Comparison of ENCODE assay signal across 1 cellular context in genomic region chr3:81723732-81724313, GRCh38.
TF ChIP-seq lines count a peak whose summit lies in the region.

No MANE protein-coding gene starts in this region.

TF ChIP-seq in HepG2, 621 proteins besides CTCF, POLR2A, EP300 and RAD21 (continued from another document and continues in another):
- TF ChIP-seq FOXK2 (IDR thresholded peaks at IDR 0.05) = 0 out of 2 replicates have a peak, but pooled peaks have one; percentile 24
- TF ChIP-seq AFF4 (CRISPR knock-in tag; IDR thresholded peaks at IDR 0.05) = no peak
- TF ChIP-seq SNAPC2 (CRISPR knock-in tag; IDR thresholded peaks at IDR 0.05) = no peak
- no peak for TF ChIP-seq NR2F1 (CRISPR knock-in tag; IDR thresholded peaks at IDR 0.05)
- peak; percentile 25; the same call in 1 of the 2 replicates for TF ChIP-seq SIX1 (CRISPR knock-in tag; IDR thresholded peaks at IDR 0.05; ENCODE audit: borderline replicate concordance)
- peak; percentile 70; the same call in 1 of the 2 replicates for TF ChIP-seq SIX4 (CRISPR knock-in tag; IDR thresholded peaks at IDR 0.05)
- TF ChIP-seq ZNF512B (CRISPR knock-in tag; IDR thresholded peaks at IDR 0.05; ENCODE audit: borderline replicate concordance) = no peak
- 0 out of 2 replicates have a peak, but pooled peaks have one; percentile 25 for TF ChIP-seq PPARG (CRISPR knock-in tag; conservative IDR thresholded peaks at IDR 0.05)
- TF ChIP-seq ARID3A (IDR thresholded peaks at IDR 0.05; ENCODE audit: low read depth, low read length) = peak; percentile 71; the same call in 1 of the 2 replicates
- TF ChIP-seq RXRB (CRISPR knock-in tag; IDR thresholded peaks at IDR 0.05; ENCODE audit: borderline replicate concordance) = peak; percentile 34; the same call in 1 of the 2 replicates
- no peak for TF ChIP-seq NBN (conservative IDR thresholded peaks at IDR 0.05)
- TF ChIP-seq ZNF790 (CRISPR knock-in tag; IDR thresholded peaks at IDR 0.05; ENCODE audit: borderline replicate concordance) = no peak
- no peak for TF ChIP-seq RBAK (CRISPR knock-in tag; IDR thresholded peaks at IDR 0.05)
- peak; percentile 78; the same call in 1 of the 2 replicates for TF ChIP-seq GFI1 (CRISPR knock-in tag; IDR thresholded peaks at IDR 0.05; ENCODE audit: borderline replicate concordance)
- no peak for TF ChIP-seq ZNF564 (CRISPR knock-in tag; IDR thresholded peaks at IDR 0.05)
- TF ChIP-seq ZNF614 (CRISPR knock-in tag; IDR thresholded peaks at IDR 0.05; ENCODE audit: borderline replicate concordance) = peak; percentile 45; the same call in 1 of the 2 replicates
- TF ChIP-seq BCL6 (CRISPR knock-in tag; IDR thresholded peaks at IDR 0.05) = peak; percentile 87
- TF ChIP-seq ZNF362 (CRISPR knock-in tag; IDR thresholded peaks at IDR 0.05; ENCODE audit: borderline replicate concordance) = no peak
- TF ChIP-seq ARID5B (CRISPR knock-in tag; IDR thresholded peaks at IDR 0.05) = peak; percentile 72
- TF ChIP-seq ELF1 (CRISPR knock-in tag; IDR thresholded peaks at IDR 0.05) = 0 out of 2 replicates have a peak, but pooled peaks have one; percentile 10
- TF ChIP-seq GTF3A (CRISPR knock-in tag; conservative IDR thresholded peaks at IDR 0.05) = no peak
- TF ChIP-seq TEAD3 (CRISPR knock-in tag; optimal IDR thresholded peaks at IDR 0.05; ENCODE audit: borderline replicate concordance) = peak; percentile 45
- 0 out of 2 replicates have a peak, but pooled peaks have one; percentile 26 for TF ChIP-seq FOXK1 (CRISPR knock-in tag; IDR thresholded peaks at IDR 0.05; ENCODE audit: borderline replicate concordance, low read depth)
- TF ChIP-seq RCOR2 (CRISPR knock-in tag; IDR thresholded peaks at IDR 0.05) = 0 out of 2 replicates have a peak, but pooled peaks have one; percentile 21
- TF ChIP-seq GPN1 (CRISPR knock-in tag; IDR thresholded peaks at IDR 0.05; ENCODE audit: borderline replicate concordance) = no peak
- TF ChIP-seq ZNF558 (CRISPR knock-in tag; IDR thresholded peaks at IDR 0.05; ENCODE audit: borderline replicate concordance) = no peak
- TF ChIP-seq TCF7 (IDR thresholded peaks at IDR 0.05; ENCODE audit: low read depth) = 0 out of 2 replicates have a peak, but pooled peaks have one; percentile 49
- TF ChIP-seq ELF3 (CRISPR knock-in tag; IDR thresholded peaks at IDR 0.05) = peak; percentile 84
- peak; percentile 53 for TF ChIP-seq FOXA3 (CRISPR knock-in tag; IDR thresholded peaks at IDR 0.05)
- no peak for TF ChIP-seq ZBTB25 (CRISPR knock-in tag; IDR thresholded peaks at IDR 0.05)
- no peak for TF ChIP-seq HOXA9 (CRISPR knock-in tag; IDR thresholded peaks at IDR 0.05; ENCODE audit: borderline replicate concordance)
- no peak for TF ChIP-seq CENPX (CRISPR knock-in tag; IDR thresholded peaks at IDR 0.05)
- TF ChIP-seq, protein P1, sequence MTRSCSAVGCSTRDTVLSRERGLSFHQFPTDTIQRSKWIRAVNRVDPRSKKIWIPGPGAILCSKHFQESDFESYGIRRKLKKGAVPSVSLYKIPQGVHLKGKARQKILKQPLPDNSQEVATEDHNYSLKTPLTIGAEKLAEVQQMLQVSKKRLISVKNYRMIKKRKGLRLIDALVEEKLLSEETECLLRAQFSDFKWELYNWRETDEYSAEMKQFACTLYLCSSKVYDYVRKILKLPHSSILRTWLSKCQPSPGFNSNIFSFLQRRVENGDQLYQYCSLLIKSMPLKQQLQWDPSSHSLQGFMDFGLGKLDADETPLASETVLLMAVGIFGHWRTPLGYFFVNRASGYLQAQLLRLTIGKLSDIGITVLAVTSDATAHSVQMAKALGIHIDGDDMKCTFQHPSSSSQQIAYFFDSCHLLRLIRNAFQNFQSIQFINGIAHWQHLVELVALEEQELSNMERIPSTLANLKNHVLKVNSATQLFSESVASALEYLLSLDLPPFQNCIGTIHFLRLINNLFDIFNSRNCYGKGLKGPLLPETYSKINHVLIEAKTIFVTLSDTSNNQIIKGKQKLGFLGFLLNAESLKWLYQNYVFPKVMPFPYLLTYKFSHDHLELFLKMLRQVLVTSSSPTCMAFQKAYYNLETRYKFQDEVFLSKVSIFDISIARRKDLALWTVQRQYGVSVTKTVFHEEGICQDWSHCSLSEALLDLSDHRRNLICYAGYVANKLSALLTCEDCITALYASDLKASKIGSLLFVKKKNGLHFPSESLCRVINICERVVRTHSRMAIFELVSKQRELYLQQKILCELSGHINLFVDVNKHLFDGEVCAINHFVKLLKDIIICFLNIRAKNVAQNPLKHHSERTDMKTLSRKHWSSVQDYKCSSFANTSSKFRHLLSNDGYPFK (CRISPR knock-in tag; IDR thresholded peaks at IDR 0.05; ENCODE audit: borderline replicate concordance) = no peak
- no peak for TF ChIP-seq ZBTB8A (CRISPR knock-in tag; IDR thresholded peaks at IDR 0.05; ENCODE audit: borderline replicate concordance, low read depth)
- no peak for TF ChIP-seq ZFP62 (CRISPR knock-in tag; IDR thresholded peaks at IDR 0.05)
- 0 out of 2 replicates have a peak, but pooled peaks have one; percentile 34 for TF ChIP-seq GATAD2A (CRISPR knock-in tag; IDR thresholded peaks at IDR 0.05)
- peak; percentile 35; the same call in 1 of the 2 replicates for TF ChIP-seq HDAC1 (CRISPR knock-in tag; IDR thresholded peaks at IDR 0.05)
- TF ChIP-seq CHD2 (IDR thresholded peaks at IDR 0.05; ENCODE audit: low read depth, low read length) = no peak
- no peak for TF ChIP-seq ZBTB49 (CRISPR knock-in tag; IDR thresholded peaks at IDR 0.05; ENCODE audit: borderline replicate concordance)
- TF ChIP-seq JUNB (CRISPR knock-in tag; IDR thresholded peaks at IDR 0.05; ENCODE audit: borderline replicate concordance) = no peak
- no peak for TF ChIP-seq ZNF7 (CRISPR knock-in tag; IDR thresholded peaks at IDR 0.05)
- TF ChIP-seq RFXAP (CRISPR knock-in tag; IDR thresholded peaks at IDR 0.05; ENCODE audit: borderline replicate concordance) = no peak
- peak; percentile 51 for TF ChIP-seq TBL1XR1 (IDR thresholded peaks at IDR 0.05; ENCODE audit: borderline replicate concordance, low read length, partially characterized antibody)
